In the genomic region with DNA sequence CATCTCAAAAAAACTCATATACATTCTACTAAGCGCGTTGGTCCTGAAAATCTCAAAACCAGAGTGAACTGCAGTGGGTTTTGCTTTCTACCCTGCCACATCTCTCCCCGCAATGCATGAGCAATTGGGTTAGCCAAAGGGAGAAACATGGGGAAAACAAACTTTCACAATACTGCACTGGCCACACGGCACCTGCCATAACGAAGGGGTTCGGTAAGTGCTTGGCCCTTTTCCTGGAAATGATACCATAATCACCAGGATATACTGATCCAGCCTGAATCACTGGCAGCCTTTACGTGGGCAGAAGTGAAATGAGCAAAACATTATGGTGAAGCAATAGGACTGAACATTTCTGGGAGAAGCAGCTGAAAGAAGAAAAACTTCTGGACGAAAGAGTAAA, we compare ENCODE assay signal across 7 cellular contexts.
DNase-seq lines count a peak whose midpoint lies in the region; ATAC-seq and TF ChIP-seq lines count a peak whose summit lies in the region.
"Not testable (repeated sequence)": the region's sequence is repeated elsewhere in the genome, so short reads cannot be mapped to it uniquely, and the experiment has no call there.

No MANE protein-coding gene starts in this region.

- in situ Hi-C loops in GM23248 (cut with MboI), result not testable (repeated sequence)

- peak; percentile 36 for DNase-seq in GM23248
- DNase-seq in NB4 (ENCODE audit: low read depth), result peak; percentile 14
- DNase-seq in RWPE2 (ENCODE audit: low spot score); left lung: not testable (repeated sequence)
- peak; percentile 86 for DNase-seq in MCF 10A (ENCODE audit: unreplicated experiment)
- DNase-seq in stromal cell of bone marrow (ENCODE audit: low read depth), result peak; percentile 35

- CTCF ChIA-PET in MCF 10A (lab: Yijun Ruan, JAX), result interaction anchor here (0.6 kb wide), 1 partner anchor 239 kb away, joined by 4 read pairs; no protein-coding TSS in a partner anchor

- H3K4me3 ChIP-seq in GM23248; NB4 (ENCODE audit: low read depth, low read length); RWPE2 (ENCODE audit: severe bottlenecking); left lung: not testable (repeated sequence)

- WGBS in GM23248 (ENCODE audit: low coverage in 1 of 2, low lambda C conversion rate in 2 of 2, missing lambda C conversion rate in 2 of 2), 2 experiments, result 72 to 74% methylated on average over 8 of the region's 8 CpGs

- H3K36me3 Mint-ChIP-seq in MCF 10A (ENCODE audit: insufficient read depth, unreplicated experiment), result not testable (repeated sequence)

- H3K27me3 ChIP-seq in GM23248 (replicated peaks; ENCODE audit: insufficient read depth); RWPE2 (ENCODE audit: insufficient read depth, poor library complexity, severe bottlenecking); left lung: not testable (repeated sequence)

- not testable (repeated sequence) for H3K9me2 ChIP-seq in GM23248 (ENCODE audit: insufficient read depth)

- peak overlapping the region; percentile 4 for H3K27ac Mint-ChIP-seq in MCF 10A (ENCODE audit: low read depth, unreplicated experiment)

- H3K36me3 ChIP-seq in GM23248 (ENCODE audit: low read depth); RWPE2 (ENCODE audit: low read depth); left lung: not testable (repeated sequence)

- not testable (repeated sequence) for H3K27ac ChIP-seq in GM23248; RWPE2 (ENCODE audit: poor library complexity, severe bottlenecking); left lung

- not testable (repeated sequence) for TF ChIP-seq POLR2A in NB4 (IDR thresholded peaks at IDR 0.05; ENCODE audit: extremely low read depth, insufficient read length)

- H3K4me2 ChIP-seq in GM23248 (ENCODE audit: unreplicated experiment), result not testable (repeated sequence)

- POLR2A ChIA-PET in MCF 10A (lab: Yijun Ruan, JAX), result not testable (repeated sequence)

- H3K79me2 ChIP-seq in GM23248 (ENCODE audit: insufficient read depth), result not testable (repeated sequence)

- intact Hi-C loops in MCF 10A (cut with micrococcal nuclease); left lung (cut with DNase I): not testable (repeated sequence)

- not testable (repeated sequence) for BruUV-seq in MCF 10A (replicated peaks; lab: Mats Ljungman, UMichigan)

- ATAC-seq in RWPE2 (ENCODE audit: low read depth) (peak; percentile 36; the same call in 1 of the 3 replicates), esophagus mucosa (peak; percentile 20), left lung (peak; percentile 9)

- not testable (repeated sequence) for H2AFZ ChIP-seq in GM23248

- H3K4me3 Mint-ChIP-seq in MCF 10A (ENCODE audit: unreplicated experiment), result peak overlapping the region; percentile 15

- H3K9ac ChIP-seq in GM23248, result not testable (repeated sequence)

- not testable (repeated sequence) for TF ChIP-seq CTCF in NB4 (IDR thresholded peaks at IDR 0.05; ENCODE audit: low read depth, low read length); RWPE2 (IDR thresholded peaks at IDR 0.05; ENCODE audit: poor library complexity, severe bottlenecking); MCF 10A (IDR thresholded peaks at IDR 0.05; ENCODE audit: unreplicated experiment); left lung (IDR thresholded peaks at IDR 0.05)

- H4K20me1 ChIP-seq in GM23248 (ENCODE audit: insufficient read depth), result not testable (repeated sequence)

- not testable (repeated sequence) for H3F3A ChIP-seq in GM23248 (ENCODE audit: insufficient read depth)

- H3K4me1 Mint-ChIP-seq in MCF 10A (ENCODE audit: insufficient read depth, unreplicated experiment), result not testable (repeated sequence)

- H3K27me3 Mint-ChIP-seq in MCF 10A (ENCODE audit: insufficient read depth, unreplicated experiment), result not testable (repeated sequence)

- H3K9me3 ChIP-seq in GM23248 (ENCODE audit: low read depth); RWPE2 (ENCODE audit: severe bottlenecking); left lung: not testable (repeated sequence)

- not testable (repeated sequence) for H3K4me1 ChIP-seq in GM23248 (ENCODE audit: insufficient read depth); RWPE2 (ENCODE audit: insufficient read depth, poor library complexity, severe bottlenecking); left lung

- not testable (repeated sequence) for H3K9me3 Mint-ChIP-seq in MCF 10A (ENCODE audit: unreplicated experiment)
